In genomic region chr5:172403822-172404221, GRCh38 we compare ENCODE assay signal across 11 cellular contexts. TPM values are rescaled to one million over a fixed set of nuclear protein-coding genes. Genes with fewer than 3 reads are reported as not detected.
DNase-seq lines count a peak whose midpoint lies in the region; ATAC-seq and TF ChIP-seq lines count a peak whose summit lies in the region.
"Had no signal": no experiment of that assay in that cellular context is flagged by ENCODE, and none has a peak within 500 bp of the region (broad histone marks: within the 10 kb centered on the region; RNA-seq: fewer than 3 reads in every experiment).

No MANE protein-coding gene starts in this region.

- H3K9ac ChIP-seq in HUES64 (ENCODE audit: low read depth, low read length) (no peak overlapping the region), mucosa of rectum (ENCODE audit: low read depth in 1 of 2, low read length in 2 of 2) (no peak overlapping the region)

- no peak for TF ChIP-seq EP300 in gastroesophageal sphincter (IDR thresholded peaks at IDR 0.05)

- H3K27me3 Mint-ChIP-seq in CD4-positive, alpha-beta T cell: no peaks in the 10 kb centered on the region

- H3K27me3 ChIP-seq in HUES64 (ENCODE audit: insufficient read depth, low read length) (no peaks in the 10 kb centered on the region), gastroesophageal sphincter (no peaks in the 10 kb centered on the region), mucosa of rectum (ENCODE audit: control insufficient read depth in 2 of 2, insufficient read depth in 2 of 2, low read length in 2 of 2) (no peaks in the 10 kb centered on the region)
- H3K27me3 ChIP-seq in CD4-positive, alpha-beta T cell (ENCODE audit: control insufficient read depth, insufficient read depth, low read length): no peaks in the 10 kb centered on the region

- no peaks in the 10 kb centered on the region for H3K9me3 Mint-ChIP-seq in CD4-positive, alpha-beta T cell

- H3K9me3 ChIP-seq in HUES64 (ENCODE audit: insufficient read depth, low read depth, low read length) (no peaks in the 10 kb centered on the region), gastroesophageal sphincter (no peaks in the 10 kb centered on the region), mucosa of rectum (ENCODE audit: control insufficient read depth in 2 of 2, low read length in 2 of 2) (no peaks in the 10 kb centered on the region)
- no peaks in the 10 kb centered on the region for H3K9me3 ChIP-seq in CD4-positive, alpha-beta T cell (ENCODE audit: control insufficient read depth, low read length)

- H3K36me3 Mint-ChIP-seq in CD4-positive, alpha-beta T cell (ENCODE audit: low read depth): no peaks in the 10 kb centered on the region

- POLR2A ChIA-PET in CD4-positive, alpha-beta T cell (lab: Charles Lee): no interaction called here

- H3K4me1 Mint-ChIP-seq in CD4-positive, alpha-beta T cell (ENCODE audit: low read depth): no peaks in the 10 kb centered on the region

- CTCF ChIA-PET in CD4-positive, alpha-beta T cell (lab: Charles Lee): no interaction called here

- TF ChIP-seq CTCF in gastroesophageal sphincter (IDR thresholded peaks at IDR 0.05): no peak
- TF ChIP-seq CTCF in CD4-positive, alpha-beta T cell (IDR thresholded peaks at IDR 0.05): no peak

- ATAC-seq in gastroesophageal sphincter (peak; percentile 28), HG03025 (IDR thresholded peaks at IDR 0.05; ENCODE audit: low FRiP score, unreplicated experiment) (no peak), HG03342 (IDR thresholded peaks at IDR 0.05; ENCODE audit: unreplicated experiment) (no peak)
- no peak for ATAC-seq in CD4-positive, alpha-beta T cell (ENCODE audit: poor library complexity)

- H3K27ac Mint-ChIP-seq in CD4-positive, alpha-beta T cell: no peak overlapping the region

- WGBS in HUES64: 93% methylated on average over 6 of the region's 7 CpGs
- 10 to 59% methylated on average over 3 to 6 of the region's 7 CpGs for WGBS in gastroesophageal sphincter (ENCODE audit: low coverage in 1 of 2), 2 donors

- H3K27ac ChIP-seq in HUES64 (ENCODE audit: low read depth, low read length) (peak overlapping the region; percentile 91; the same call in 1 of the 2 replicates), gastroesophageal sphincter (peak overlapping the region; percentile 83 to 91 (median 87)), mucosa of rectum (ENCODE audit: low read depth in 2 of 2, low read length in 2 of 2) (peak overlapping the region; percentile 70 to 81), substantia nigra (ENCODE audit: low read depth, low read length, poor library complexity, severe bottlenecking) (peak overlapping the region; percentile 85)
- H3K27ac ChIP-seq in CD4-positive, alpha-beta T cell (ENCODE audit: low read depth, low read length): no peak overlapping the region

- no peak for TF ChIP-seq POLR2A in gastroesophageal sphincter (IDR thresholded peaks at IDR 0.05)

- H3K4me3 ChIP-seq in HUES64 (ENCODE audit: low read length) (no peak overlapping the region), gastroesophageal sphincter (no peak overlapping the region), mucosa of rectum (ENCODE audit: low read length in 2 of 2) (no peak overlapping the region)

- intact Hi-C loops in CD4-positive, alpha-beta T cell (cut with DNase I, micrococcal nuclease): no loop called here

- H3K4me3 Mint-ChIP-seq in CD4-positive, alpha-beta T cell: no peak overlapping the region

- H3K4me1 ChIP-seq in HUES64 (ENCODE audit: insufficient read depth, low read length) (peaks cover 15% of the 10 kb centered on the region), gastroesophageal sphincter (peaks cover 13 to 91% (median 23%) of the 10 kb centered on the region in 3 donors), mucosa of rectum (ENCODE audit: control insufficient read depth in 2 of 2, insufficient read depth in 2 of 2, low read length in 2 of 2) (peaks cover 0 to 10% of the 10 kb centered on the region in 2 donors)

- H3K36me3 ChIP-seq in HUES64 (ENCODE audit: insufficient read depth, low read length): peaks cover 47% of the 10 kb centered on the region
- H3K36me3 ChIP-seq in gastroesophageal sphincter: peaks cover 0 to 29% of the 10 kb centered on the region in 2 donors
- H3K36me3 ChIP-seq in mucosa of rectum (ENCODE audit: control insufficient read depth in 2 of 2, insufficient read depth in 2 of 2, low read length in 2 of 2): peaks cover 0 to 3% of the 10 kb centered on the region in 2 donors

- peak in 6 of 49 donors; percentile 15 to 27 (median 24) for DNase-seq in substantia nigra (lab: John Stamatoyannopoulos, UW)
- DNase-seq in CD4-positive, alpha-beta T cell: no peak
- DNase-seq in NCI-H1694 (lab: John Stamatoyannopoulos, UW): no peak
- DNase-seq: Kasumi-1; NCI-H187 treated with DMSO at 0.1 percent for 48 hours; stimulated activated CD4-positive, alpha-beta T cell treated with anti-CD3 and anti-CD28 coated beads, Interleukin-4, amount 100 ng/mL, for 1 hour had no signal

RNA-seq across cellular contexts. Expression of gene SH3PXD2B, which starts 50.5 kb away (rescaled TPM):
- polyA plus RNA-seq in HUES64 (2013, experiment 1 of 2): 35.5 TPM
- polyA plus RNA-seq in HUES64 (2013, experiment 2 of 2): 44.1 TPM
- 10 to 100 TPM; 40.2 to 80.9 (median 56.0) TPM for total RNA-seq in gastroesophageal sphincter
- under 1 TPM; 0.60 to 0.95 TPM for total RNA-seq in CD4-positive, alpha-beta T cell

Comparison
In these comparisons a context has a peak if more than half of its experiments do, and no peak if none do; other contexts are left out.
1. RNA of gene SH3PXD2B, which starts 50.5 kb away (total RNA-seq): 40.2 to 80.9 TPM in gastroesophageal sphincter; 0.60 to 0.95 TPM in CD4-positive, alpha-beta T cell; every median in the first group is over 10 times any median in the second.